1 cellular context compared by ENCODE assay signal in the genomic region with DNA sequence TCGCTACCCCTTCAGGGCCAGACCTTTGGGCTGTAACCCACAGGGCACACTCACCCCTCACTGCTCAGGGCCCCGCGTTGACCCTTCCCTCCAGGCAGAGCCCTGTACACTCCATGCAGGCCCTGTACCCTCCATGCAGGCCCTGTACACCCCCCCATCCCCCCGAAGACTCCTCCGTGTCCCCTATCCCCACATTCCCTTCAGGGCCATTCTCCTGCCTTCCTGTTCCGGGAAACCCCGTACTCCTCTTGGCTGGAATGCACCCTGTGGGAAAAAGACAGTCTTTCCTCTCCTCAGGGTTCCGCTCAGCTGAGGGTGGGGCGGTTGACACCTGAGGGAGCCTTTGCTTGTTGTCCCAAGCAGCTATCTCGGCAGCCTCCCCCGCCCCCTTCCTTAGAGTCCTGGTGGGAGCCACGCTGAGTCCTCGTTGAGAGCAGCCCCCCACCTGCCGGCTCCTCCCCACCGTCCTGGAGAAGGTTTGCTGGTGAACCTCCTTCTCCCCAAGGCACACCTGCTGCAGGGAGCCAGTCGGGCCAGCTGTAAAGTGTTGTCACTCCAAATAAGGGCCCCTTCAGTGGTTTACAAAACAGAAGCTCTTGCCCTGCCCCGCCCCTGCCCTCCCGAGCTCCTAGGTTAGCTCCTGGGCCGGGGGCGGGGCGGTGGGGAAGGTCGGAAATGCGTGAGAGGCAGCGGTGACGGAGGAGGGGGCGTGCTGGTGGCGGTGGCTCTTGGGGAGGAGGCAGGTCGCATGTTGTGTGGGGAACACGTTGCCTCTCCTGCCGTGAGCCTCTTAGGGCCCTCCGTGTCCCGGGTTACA.
TF ChIP-seq lines count a peak whose summit lies in the region.

No MANE protein-coding gene starts in this region.

TF ChIP-seq in HepG2, 621 proteins besides CTCF, POLR2A, EP300 and RAD21 (continued from another document and continues in another):
- TF ChIP-seq, protein P1, sequence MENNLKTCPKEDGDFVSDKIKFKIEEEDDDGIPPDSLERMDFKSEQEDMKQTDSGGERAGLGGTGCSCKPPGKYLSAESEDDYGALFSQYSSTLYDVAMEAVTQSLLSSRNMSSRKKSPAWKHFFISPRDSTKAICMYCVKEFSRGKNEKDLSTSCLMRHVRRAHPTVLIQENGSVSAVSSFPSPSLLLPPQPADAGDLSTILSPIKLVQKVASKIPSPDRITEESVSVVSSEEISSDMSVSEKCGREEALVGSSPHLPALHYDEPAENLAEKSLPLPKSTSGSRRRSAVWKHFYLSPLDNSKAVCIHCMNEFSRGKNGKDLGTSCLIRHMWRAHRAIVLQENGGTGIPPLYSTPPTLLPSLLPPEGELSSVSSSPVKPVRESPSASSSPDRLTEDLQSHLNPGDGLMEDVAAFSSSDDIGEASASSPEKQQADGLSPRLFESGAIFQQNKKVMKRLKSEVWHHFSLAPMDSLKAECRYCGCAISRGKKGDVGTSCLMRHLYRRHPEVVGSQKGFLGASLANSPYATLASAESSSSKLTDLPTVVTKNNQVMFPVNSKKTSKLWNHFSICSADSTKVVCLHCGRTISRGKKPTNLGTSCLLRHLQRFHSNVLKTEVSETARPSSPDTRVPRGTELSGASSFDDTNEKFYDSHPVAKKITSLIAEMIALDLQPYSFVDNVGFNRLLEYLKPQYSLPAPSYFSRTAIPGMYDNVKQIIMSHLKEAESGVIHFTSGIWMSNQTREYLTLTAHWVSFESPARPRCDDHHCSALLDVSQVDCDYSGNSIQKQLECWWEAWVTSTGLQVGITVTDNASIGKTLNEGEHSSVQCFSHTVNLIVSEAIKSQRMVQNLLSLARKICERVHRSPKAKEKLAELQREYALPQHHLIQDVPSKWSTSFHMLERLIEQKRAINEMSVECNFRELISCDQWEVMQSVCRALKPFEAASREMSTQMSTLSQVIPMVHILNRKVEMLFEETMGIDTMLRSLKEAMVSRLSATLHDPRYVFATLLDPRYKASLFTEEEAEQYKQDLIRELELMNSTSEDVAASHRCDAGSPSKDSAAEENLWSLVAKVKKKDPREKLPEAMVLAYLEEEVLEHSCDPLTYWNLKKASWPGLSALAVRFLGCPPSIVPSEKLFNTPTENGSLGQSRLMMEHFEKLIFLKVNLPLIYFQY (CRISPR knock-in tag; IDR thresholded peaks at IDR 0.05; ENCODE audit: borderline replicate concordance), result peak; percentile 14; the same call in 1 of the 2 replicates
- no peak for TF ChIP-seq GLI4 (CRISPR knock-in tag; IDR thresholded peaks at IDR 0.05; ENCODE audit: borderline replicate concordance)
- TF ChIP-seq SAP130 (CRISPR knock-in tag; IDR thresholded peaks at IDR 0.05; ENCODE audit: low read depth), result peak; percentile 81
- TF ChIP-seq, protein P2, sequence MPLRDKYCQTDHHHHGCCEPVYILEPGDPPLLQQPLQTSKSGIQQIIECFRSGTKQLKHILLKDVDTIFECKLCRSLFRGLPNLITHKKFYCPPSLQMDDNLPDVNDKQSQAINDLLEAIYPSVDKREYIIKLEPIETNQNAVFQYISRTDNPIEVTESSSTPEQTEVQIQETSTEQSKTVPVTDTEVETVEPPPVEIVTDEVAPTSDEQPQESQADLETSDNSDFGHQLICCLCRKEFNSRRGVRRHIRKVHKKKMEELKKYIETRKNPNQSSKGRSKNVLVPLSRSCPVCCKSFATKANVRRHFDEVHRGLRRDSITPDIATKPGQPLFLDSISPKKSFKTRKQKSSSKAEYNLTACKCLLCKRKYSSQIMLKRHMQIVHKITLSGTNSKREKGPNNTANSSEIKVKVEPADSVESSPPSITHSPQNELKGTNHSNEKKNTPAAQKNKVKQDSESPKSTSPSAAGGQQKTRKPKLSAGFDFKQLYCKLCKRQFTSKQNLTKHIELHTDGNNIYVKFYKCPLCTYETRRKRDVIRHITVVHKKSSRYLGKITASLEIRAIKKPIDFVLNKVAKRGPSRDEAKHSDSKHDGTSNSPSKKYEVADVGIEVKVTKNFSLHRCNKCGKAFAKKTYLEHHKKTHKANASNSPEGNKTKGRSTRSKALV (CRISPR knock-in tag; IDR thresholded peaks at IDR 0.05), result no peak
- no peak for TF ChIP-seq KDM3A (CRISPR knock-in tag; IDR thresholded peaks at IDR 0.05; ENCODE audit: low read depth)
- TF ChIP-seq MXI1 (IDR thresholded peaks at IDR 0.05; ENCODE audit: borderline replicate concordance, low read depth, low read length), result peak; percentile 87; the same call in 2 of the 3 replicates
- no peak for TF ChIP-seq RFX1 (IDR thresholded peaks at IDR 0.05)
- no peak for TF ChIP-seq ZNF501 (CRISPR knock-in tag; IDR thresholded peaks at IDR 0.05)
- no peak for TF ChIP-seq ZSCAN20 (CRISPR knock-in tag; IDR thresholded peaks at IDR 0.05; ENCODE audit: borderline replicate concordance)
- TF ChIP-seq, protein P3, sequence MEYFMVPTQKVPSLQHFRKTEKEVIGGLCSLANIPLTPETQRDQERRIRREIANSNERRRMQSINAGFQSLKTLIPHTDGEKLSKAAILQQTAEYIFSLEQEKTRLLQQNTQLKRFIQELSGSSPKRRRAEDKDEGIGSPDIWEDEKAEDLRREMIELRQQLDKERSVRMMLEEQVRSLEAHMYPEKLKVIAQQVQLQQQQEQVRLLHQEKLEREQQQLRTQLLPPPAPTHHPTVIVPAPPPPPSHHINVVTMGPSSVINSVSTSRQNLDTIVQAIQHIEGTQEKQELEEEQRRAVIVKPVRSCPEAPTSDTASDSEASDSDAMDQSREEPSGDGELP (IDR thresholded peaks at IDR 0.05; ENCODE audit: borderline replicate concordance, low read depth), result peak; percentile 53; the same call in 1 of the 2 replicates
- TF ChIP-seq RNF2 (conservative IDR thresholded peaks at IDR 0.05; ENCODE audit: low read depth), result no peak
- TF ChIP-seq SRSF1 (optimal IDR thresholded peaks at IDR 0.05; ENCODE audit: low read depth, low read length), result no peak
- TF ChIP-seq ZNF747 (CRISPR knock-in tag; IDR thresholded peaks at IDR 0.05; ENCODE audit: borderline replicate concordance), result no peak
- no peak for TF ChIP-seq BRD4 (CRISPR knock-in tag; IDR thresholded peaks at IDR 0.05)
- TF ChIP-seq ZNF607 (CRISPR knock-in tag; IDR thresholded peaks at IDR 0.05; ENCODE audit: borderline replicate concordance), result no peak
- TF ChIP-seq RARA (CRISPR knock-in tag; IDR thresholded peaks at IDR 0.05), result no peak
- TF ChIP-seq SNRNP70 (IDR thresholded peaks at IDR 0.05; ENCODE audit: low read depth, low read length), result no peak
- no peak for TF ChIP-seq HDAC2 (CRISPR knock-in tag; IDR thresholded peaks at IDR 0.05)
- 0 out of 2 replicates have a peak, but pooled peaks have one; percentile 16 for TF ChIP-seq REXO4 (CRISPR knock-in tag; IDR thresholded peaks at IDR 0.05; ENCODE audit: borderline replicate concordance)
- no peak for TF ChIP-seq TP53 (CRISPR knock-in tag; conservative IDR thresholded peaks at IDR 0.05)
- no peak for TF ChIP-seq ZNF773 (CRISPR knock-in tag; IDR thresholded peaks at IDR 0.05; ENCODE audit: borderline replicate concordance)
- TF ChIP-seq, protein P4, sequence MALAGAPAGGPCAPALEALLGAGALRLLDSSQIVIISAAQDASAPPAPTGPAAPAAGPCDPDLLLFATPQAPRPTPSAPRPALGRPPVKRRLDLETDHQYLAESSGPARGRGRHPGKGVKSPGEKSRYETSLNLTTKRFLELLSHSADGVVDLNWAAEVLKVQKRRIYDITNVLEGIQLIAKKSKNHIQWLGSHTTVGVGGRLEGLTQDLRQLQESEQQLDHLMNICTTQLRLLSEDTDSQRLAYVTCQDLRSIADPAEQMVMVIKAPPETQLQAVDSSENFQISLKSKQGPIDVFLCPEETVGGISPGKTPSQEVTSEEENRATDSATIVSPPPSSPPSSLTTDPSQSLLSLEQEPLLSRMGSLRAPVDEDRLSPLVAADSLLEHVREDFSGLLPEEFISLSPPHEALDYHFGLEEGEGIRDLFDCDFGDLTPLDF (CRISPR knock-in tag; IDR thresholded peaks at IDR 0.05), result no peak
- TF ChIP-seq, protein P5, sequence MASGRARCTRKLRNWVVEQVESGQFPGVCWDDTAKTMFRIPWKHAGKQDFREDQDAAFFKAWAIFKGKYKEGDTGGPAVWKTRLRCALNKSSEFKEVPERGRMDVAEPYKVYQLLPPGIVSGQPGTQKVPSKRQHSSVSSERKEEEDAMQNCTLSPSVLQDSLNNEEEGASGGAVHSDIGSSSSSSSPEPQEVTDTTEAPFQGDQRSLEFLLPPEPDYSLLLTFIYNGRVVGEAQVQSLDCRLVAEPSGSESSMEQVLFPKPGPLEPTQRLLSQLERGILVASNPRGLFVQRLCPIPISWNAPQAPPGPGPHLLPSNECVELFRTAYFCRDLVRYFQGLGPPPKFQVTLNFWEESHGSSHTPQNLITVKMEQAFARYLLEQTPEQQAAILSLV (CRISPR knock-in tag; IDR thresholded peaks at IDR 0.05; ENCODE audit: borderline replicate concordance), result no peak
- TF ChIP-seq HNRNPLL (IDR thresholded peaks at IDR 0.05; ENCODE audit: low read depth, low read length, poor library complexity, severe bottlenecking), result peak; percentile 49
- TF ChIP-seq ZSCAN25 (CRISPR knock-in tag; IDR thresholded peaks at IDR 0.05), result no peak
- no peak for TF ChIP-seq GABPA (IDR thresholded peaks at IDR 0.05; ENCODE audit: low read depth, low read length)
- TF ChIP-seq GABPA (CRISPR knock-in tag; IDR thresholded peaks at IDR 0.05; ENCODE audit: low read depth), result peak; percentile 36; the same call in 1 of the 2 replicates
- TF ChIP-seq SETDB1 (CRISPR knock-in tag; IDR thresholded peaks at IDR 0.05; ENCODE audit: borderline replicate concordance), result no peak
- TF ChIP-seq MATR3 (CRISPR knock-in tag; IDR thresholded peaks at IDR 0.05), result no peak
- no peak for TF ChIP-seq FOXP1 (IDR thresholded peaks at IDR 0.05)
- TF ChIP-seq FOXP1 (CRISPR knock-in tag; IDR thresholded peaks at IDR 0.05), result peak; percentile 33; the same call in 1 of the 2 replicates
- no peak; the same call in 1 of the 2 replicates for TF ChIP-seq ZNF788 (CRISPR knock-in tag; IDR thresholded peaks at IDR 0.05; ENCODE audit: borderline replicate concordance)
- no peak for TF ChIP-seq ASH2L (IDR thresholded peaks at IDR 0.05; ENCODE audit: insufficient read length, low read depth, low read length)
- TF ChIP-seq, protein P6, sequence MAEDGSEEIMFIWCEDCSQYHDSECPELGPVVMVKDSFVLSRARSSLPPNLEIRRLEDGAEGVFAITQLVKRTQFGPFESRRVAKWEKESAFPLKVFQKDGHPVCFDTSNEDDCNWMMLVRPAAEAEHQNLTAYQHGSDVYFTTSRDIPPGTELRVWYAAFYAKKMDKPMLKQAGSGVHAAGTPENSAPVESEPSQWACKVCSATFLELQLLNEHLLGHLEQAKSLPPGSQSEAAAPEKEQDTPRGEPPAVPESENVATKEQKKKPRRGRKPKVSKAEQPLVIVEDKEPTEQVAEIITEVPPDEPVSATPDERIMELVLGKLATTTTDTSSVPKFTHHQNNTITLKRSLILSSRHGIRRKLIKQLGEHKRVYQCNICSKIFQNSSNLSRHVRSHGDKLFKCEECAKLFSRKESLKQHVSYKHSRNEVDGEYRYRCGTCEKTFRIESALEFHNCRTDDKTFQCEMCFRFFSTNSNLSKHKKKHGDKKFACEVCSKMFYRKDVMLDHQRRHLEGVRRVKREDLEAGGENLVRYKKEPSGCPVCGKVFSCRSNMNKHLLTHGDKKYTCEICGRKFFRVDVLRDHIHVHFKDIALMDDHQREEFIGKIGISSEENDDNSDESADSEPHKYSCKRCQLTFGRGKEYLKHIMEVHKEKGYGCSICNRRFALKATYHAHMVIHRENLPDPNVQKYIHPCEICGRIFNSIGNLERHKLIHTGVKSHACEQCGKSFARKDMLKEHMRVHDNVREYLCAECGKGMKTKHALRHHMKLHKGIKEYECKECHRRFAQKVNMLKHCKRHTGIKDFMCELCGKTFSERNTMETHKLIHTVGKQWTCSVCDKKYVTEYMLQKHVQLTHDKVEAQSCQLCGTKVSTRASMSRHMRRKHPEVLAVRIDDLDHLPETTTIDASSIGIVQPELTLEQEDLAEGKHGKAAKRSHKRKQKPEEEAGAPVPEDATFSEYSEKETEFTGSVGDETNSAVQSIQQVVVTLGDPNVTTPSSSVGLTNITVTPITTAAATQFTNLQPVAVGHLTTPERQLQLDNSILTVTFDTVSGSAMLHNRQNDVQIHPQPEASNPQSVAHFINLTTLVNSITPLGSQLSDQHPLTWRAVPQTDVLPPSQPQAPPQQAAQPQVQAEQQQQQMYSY (CRISPR knock-in tag; IDR thresholded peaks at IDR 0.05), result no peak
- TF ChIP-seq, protein P7, sequence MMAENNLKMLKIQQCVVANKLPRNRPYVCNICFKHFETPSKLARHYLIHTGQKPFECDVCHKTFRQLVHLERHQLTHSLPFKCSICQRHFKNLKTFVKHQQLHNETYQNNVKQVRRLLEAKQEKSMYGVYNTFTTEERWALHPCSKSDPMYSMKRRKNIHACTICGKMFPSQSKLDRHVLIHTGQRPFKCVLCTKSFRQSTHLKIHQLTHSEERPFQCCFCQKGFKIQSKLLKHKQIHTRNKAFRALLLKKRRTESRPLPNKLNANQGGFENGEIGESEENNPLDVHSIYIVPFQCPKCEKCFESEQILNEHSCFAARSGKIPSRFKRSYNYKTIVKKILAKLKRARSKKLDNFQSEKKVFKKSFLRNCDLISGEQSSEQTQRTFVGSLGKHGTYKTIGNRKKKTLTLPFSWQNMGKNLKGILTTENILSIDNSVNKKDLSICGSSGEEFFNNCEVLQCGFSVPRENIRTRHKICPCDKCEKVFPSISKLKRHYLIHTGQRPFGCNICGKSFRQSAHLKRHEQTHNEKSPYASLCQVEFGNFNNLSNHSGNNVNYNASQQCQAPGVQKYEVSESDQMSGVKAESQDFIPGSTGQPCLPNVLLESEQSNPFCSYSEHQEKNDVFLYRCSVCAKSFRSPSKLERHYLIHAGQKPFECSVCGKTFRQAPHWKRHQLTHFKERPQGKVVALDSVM (CRISPR knock-in tag; IDR thresholded peaks at IDR 0.05), result 0 out of 2 replicates have a peak, but pooled peaks have one; percentile 15
- no peak for TF ChIP-seq EZH2 (conservative IDR thresholded peaks at IDR 0.05; ENCODE audit: low read depth, low read length)
- no peak for TF ChIP-seq MTF1 (CRISPR knock-in tag; IDR thresholded peaks at IDR 0.05)
- no peak for TF ChIP-seq NCOA2 (CRISPR knock-in tag; IDR thresholded peaks at IDR 0.05)
- TF ChIP-seq, protein P8, sequence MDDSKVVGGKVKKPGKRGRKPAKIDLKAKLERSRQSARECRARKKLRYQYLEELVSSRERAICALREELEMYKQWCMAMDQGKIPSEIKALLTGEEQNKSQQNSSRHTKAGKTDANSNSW (CRISPR knock-in tag; IDR thresholded peaks at IDR 0.05; ENCODE audit: borderline replicate concordance), result no peak
- TF ChIP-seq ZNF430 (CRISPR knock-in tag; IDR thresholded peaks at IDR 0.05), result 0 out of 2 replicates have a peak, but pooled peaks have one; percentile 23
- no peak for TF ChIP-seq ZNF468 (CRISPR knock-in tag; IDR thresholded peaks at IDR 0.05)
- TF ChIP-seq, protein P9, sequence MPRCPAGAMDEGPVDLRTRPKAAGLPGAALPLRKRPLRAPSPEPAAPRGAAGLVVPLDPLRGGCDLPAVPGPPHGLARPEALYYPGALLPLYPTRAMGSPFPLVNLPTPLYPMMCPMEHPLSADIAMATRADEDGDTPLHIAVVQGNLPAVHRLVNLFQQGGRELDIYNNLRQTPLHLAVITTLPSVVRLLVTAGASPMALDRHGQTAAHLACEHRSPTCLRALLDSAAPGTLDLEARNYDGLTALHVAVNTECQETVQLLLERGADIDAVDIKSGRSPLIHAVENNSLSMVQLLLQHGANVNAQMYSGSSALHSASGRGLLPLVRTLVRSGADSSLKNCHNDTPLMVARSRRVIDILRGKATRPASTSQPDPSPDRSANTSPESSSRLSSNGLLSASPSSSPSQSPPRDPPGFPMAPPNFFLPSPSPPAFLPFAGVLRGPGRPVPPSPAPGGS (CRISPR knock-in tag; IDR thresholded peaks at IDR 0.05), result 0 out of 2 replicates have a peak, but pooled peaks have one; percentile 6
